ENCODE assay signal across 22 cellular contexts in the genomic region with DNA sequence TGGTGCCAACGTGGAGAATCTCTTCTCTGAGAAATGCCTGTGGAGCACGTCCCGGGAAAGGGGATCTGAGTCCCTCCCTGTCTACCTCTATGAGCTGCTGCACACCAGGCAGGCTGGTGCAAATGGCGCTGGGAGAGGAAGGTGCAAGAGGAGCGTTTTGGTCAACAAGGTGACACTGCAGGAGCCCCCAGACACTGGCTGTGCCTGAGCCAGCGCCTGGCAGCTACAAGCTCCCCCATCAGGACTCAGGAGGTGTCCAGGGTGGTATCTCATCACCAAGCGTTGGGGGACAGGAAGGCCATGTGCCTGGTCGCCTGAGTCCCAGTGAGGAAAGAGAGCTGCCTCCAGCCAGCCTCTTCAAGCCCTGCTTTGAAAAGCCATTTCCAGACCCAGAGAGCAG.
DNase-seq lines count a peak whose midpoint lies in the region; ATAC-seq, FAIRE-seq and TF ChIP-seq lines count a peak whose summit lies in the region.
"Had no signal": no experiment of that assay in that cellular context is flagged by ENCODE, and none has a peak within 500 bp of the region (broad histone marks: within the 10 kb centered on the region; RNA-seq: fewer than 3 reads in every experiment).

No MANE protein-coding gene starts in this region.

- no peak for TF ChIP-seq POLR2A in esophagus muscularis mucosa (IDR thresholded peaks at IDR 0.05; ENCODE audit: low read depth)

- no peak for TF ChIP-seq EP300 in esophagus muscularis mucosa (IDR thresholded peaks at IDR 0.05)

- H3K9me3 ChIP-seq in esophagus muscularis mucosa (no peaks in the 10 kb centered on the region), subcutaneous abdominal adipose tissue (ENCODE audit: control insufficient read depth in 5 of 5, low read length in 5 of 5) (no peaks in the 10 kb centered on the region), MG63 (no peaks in the 10 kb centered on the region)
- H3K9me3 ChIP-seq: SJSA1 had no signal

- no peak for ATAC-seq in WTC11
- ATAC-seq: GM12878, HCT116 had no signal

- H3K36me3 ChIP-seq in esophagus muscularis mucosa (peaks cover 61 to 99% (median 83%) of the 10 kb centered on the region in 4 donors), subcutaneous abdominal adipose tissue (ENCODE audit: control insufficient read depth in 5 of 5, insufficient read depth in 5 of 5, low read length in 5 of 5) (peaks cover 0 to 99% (median 96%) of the 10 kb centered on the region in 5 donors), MG63 (peaks cover 15% of the 10 kb centered on the region)

- CTCF ChIA-PET in WTC11 (lab: Charles Lee), result interaction anchor here (1.4 to 5.4 kb wide), 2 partner anchors 40 to 57 kb away, joined by 5 to 21 read pairs; no protein-coding TSS in a partner anchor

- H3K4me3 Mint-ChIP-seq in WTC11 (no peak overlapping the region), nephron progenitor cell (no peak overlapping the region)
- H3K4me3 Mint-ChIP-seq: CD8-positive, alpha-beta memory T cell had no signal

- FAIRE-seq in RCC 7860 (lab: Jason Lieb, UNC), result no peak
- FAIRE-seq: GM12878 had no signal

- H3K27ac Mint-ChIP-seq in WTC11 (peak overlapping the region; percentile 91; the same call in 1 of the 2 replicates), nephron progenitor cell (peak overlapping the region; percentile 46)
- H3K27ac Mint-ChIP-seq: CD8-positive, alpha-beta memory T cell had no signal

- no peaks in the 10 kb centered on the region for H3K36me3 Mint-ChIP-seq in WTC11
- peaks cover 5% of the 10 kb centered on the region for H3K36me3 Mint-ChIP-seq in nephron progenitor cell (ENCODE audit: low read depth)
- H3K36me3 Mint-ChIP-seq: CD8-positive, alpha-beta memory T cell had no signal

- H3K4me1 Mint-ChIP-seq in WTC11, result peaks cover 12% of the 10 kb centered on the region
- H3K4me1 Mint-ChIP-seq in nephron progenitor cell, result peaks cover 32% of the 10 kb centered on the region
- H3K4me1 Mint-ChIP-seq: CD8-positive, alpha-beta memory T cell had no signal

- H3K27ac ChIP-seq in esophagus muscularis mucosa (replicated peaks in 1 of 4), result peak overlapping the region; percentile 83 to 90 (median 88)
- H3K27ac ChIP-seq in subcutaneous abdominal adipose tissue (ENCODE audit: low read depth, low read length), result peak overlapping the region; percentile 37
- H3K27ac ChIP-seq: SJSA1 had no signal

- no peak overlapping the region for H3K9ac ChIP-seq in subcutaneous abdominal adipose tissue (ENCODE audit: low read length in 5 of 5)

- POLR2A ChIA-PET in WTC11 (lab: Charles Lee), result no interaction called here

- H3K9me3 Mint-ChIP-seq in WTC11, result no peaks in the 10 kb centered on the region; the same call in 1 of the 2 replicates
- no peaks in the 10 kb centered on the region for H3K9me3 Mint-ChIP-seq in nephron progenitor cell
- H3K9me3 Mint-ChIP-seq: CD8-positive, alpha-beta memory T cell had no signal

- H3K4me3 ChIP-seq in esophagus muscularis mucosa (no peak overlapping the region), subcutaneous abdominal adipose tissue (ENCODE audit: low read depth in 1 of 5, low read length in 5 of 5) (no peak overlapping the region), MG63 (no peak overlapping the region)
- H3K4me3 ChIP-seq: GM12878, SJSA1 had no signal

- DNase-seq in WTC11 (ENCODE audit: low spot score) (no peak), esophagus muscularis mucosa (ENCODE audit: extremely low spot score) (no peak), nephron progenitor cell (no peak), MG63 (no peak), RCC 7860 (ENCODE audit: low spot score) (no peak)
- no peak for DNase-seq in NK-92 treated with Interleukin-12 subunit alpha and Interleukin-12 subunit beta, amount 100 ng/mL, for 24 hours (lab: John Stamatoyannopoulos, UW)
- DNase-seq: C1 segment of cervical spinal cord; CD8-positive, alpha-beta memory T cell; DMS53; EL; GOT3; Kasumi-1; NCI-H1105; NCI-H1694 treated with DMSO at 0.1 percent for 48 hours; NCI-H2107; NCI-H510A; NCI-H748 treated with DMSO at 0.1 percent for 48 hours; OCI-M1 had no signal

- H3K27me3 ChIP-seq in esophagus muscularis mucosa, result no peaks in the 10 kb centered on the region
- no peaks in the 10 kb centered on the region for H3K27me3 ChIP-seq in subcutaneous abdominal adipose tissue (ENCODE audit: control insufficient read depth in 5 of 5, insufficient read depth in 4 of 5, low read length in 5 of 5)
- H3K27me3 ChIP-seq in MG63, result no peaks in the 10 kb centered on the region
- H3K27me3 ChIP-seq: SJSA1 had no signal

- intact Hi-C loops in esophagus muscularis mucosa (cut with DNase I), result no loop called here

- no peaks in the 10 kb centered on the region; the same call in 1 of the 2 replicates for H3K27me3 Mint-ChIP-seq in WTC11 (ENCODE audit: low read depth)
- H3K27me3 Mint-ChIP-seq in nephron progenitor cell (ENCODE audit: low read depth, poor library complexity), result peaks cover 13% of the 10 kb centered on the region

- H3K4me1 ChIP-seq in esophagus muscularis mucosa (peaks cover 86 to 100% (median 100%) of the 10 kb centered on the region in 4 donors), subcutaneous abdominal adipose tissue (ENCODE audit: control insufficient read depth in 5 of 5, insufficient read depth in 5 of 5, low read length in 5 of 5) (peaks cover 3 to 79% (median 73%) of the 10 kb centered on the region in 5 donors)
- H3K4me1 ChIP-seq: SJSA1 had no signal

- WGBS in esophagus muscularis mucosa, result 52% methylated on average over 7 of the region's 8 CpGs

- TF ChIP-seq CTCF in WTC11 (IDR thresholded peaks at IDR 0.05), result no peak
- no peak for TF ChIP-seq CTCF in esophagus muscularis mucosa (IDR thresholded peaks at IDR 0.05)
- TF ChIP-seq CTCF in nephron progenitor cell (IDR thresholded peaks at IDR 0.05), result no peak

TF ChIP-seq in WTC11, 78 proteins besides CTCF, POLR2A, EP300 and RAD21 (continues in another document):
- TF ChIP-seq ZNF532 (CRISPR knock-in tag; IDR thresholded peaks at IDR 0.05; ENCODE audit: borderline replicate concordance), result no peak
- TF ChIP-seq CREM (CRISPR knock-in tag; IDR thresholded peaks at IDR 0.05), result no peak
- no peak for TF ChIP-seq JAZF1 (CRISPR knock-in tag; IDR thresholded peaks at IDR 0.05)
- TF ChIP-seq, protein P1, sequence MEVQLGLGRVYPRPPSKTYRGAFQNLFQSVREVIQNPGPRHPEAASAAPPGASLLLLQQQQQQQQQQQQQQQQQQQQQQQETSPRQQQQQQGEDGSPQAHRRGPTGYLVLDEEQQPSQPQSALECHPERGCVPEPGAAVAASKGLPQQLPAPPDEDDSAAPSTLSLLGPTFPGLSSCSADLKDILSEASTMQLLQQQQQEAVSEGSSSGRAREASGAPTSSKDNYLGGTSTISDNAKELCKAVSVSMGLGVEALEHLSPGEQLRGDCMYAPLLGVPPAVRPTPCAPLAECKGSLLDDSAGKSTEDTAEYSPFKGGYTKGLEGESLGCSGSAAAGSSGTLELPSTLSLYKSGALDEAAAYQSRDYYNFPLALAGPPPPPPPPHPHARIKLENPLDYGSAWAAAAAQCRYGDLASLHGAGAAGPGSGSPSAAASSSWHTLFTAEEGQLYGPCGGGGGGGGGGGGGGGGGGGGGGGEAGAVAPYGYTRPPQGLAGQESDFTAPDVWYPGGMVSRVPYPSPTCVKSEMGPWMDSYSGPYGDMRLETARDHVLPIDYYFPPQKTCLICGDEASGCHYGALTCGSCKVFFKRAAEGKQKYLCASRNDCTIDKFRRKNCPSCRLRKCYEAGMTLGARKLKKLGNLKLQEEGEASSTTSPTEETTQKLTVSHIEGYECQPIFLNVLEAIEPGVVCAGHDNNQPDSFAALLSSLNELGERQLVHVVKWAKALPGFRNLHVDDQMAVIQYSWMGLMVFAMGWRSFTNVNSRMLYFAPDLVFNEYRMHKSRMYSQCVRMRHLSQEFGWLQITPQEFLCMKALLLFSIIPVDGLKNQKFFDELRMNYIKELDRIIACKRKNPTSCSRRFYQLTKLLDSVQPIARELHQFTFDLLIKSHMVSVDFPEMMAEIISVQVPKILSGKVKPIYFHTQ (CRISPR knock-in tag; IDR thresholded peaks at IDR 0.05), result no peak
- TF ChIP-seq JUN (CRISPR knock-in tag; IDR thresholded peaks at IDR 0.05), result no peak
- no peak for TF ChIP-seq ETV6 (CRISPR knock-in tag; IDR thresholded peaks at IDR 0.05)
- no peak for TF ChIP-seq ZNF263 (CRISPR knock-in tag; IDR thresholded peaks at IDR 0.05; ENCODE audit: low read depth)
- TF ChIP-seq, protein P2, sequence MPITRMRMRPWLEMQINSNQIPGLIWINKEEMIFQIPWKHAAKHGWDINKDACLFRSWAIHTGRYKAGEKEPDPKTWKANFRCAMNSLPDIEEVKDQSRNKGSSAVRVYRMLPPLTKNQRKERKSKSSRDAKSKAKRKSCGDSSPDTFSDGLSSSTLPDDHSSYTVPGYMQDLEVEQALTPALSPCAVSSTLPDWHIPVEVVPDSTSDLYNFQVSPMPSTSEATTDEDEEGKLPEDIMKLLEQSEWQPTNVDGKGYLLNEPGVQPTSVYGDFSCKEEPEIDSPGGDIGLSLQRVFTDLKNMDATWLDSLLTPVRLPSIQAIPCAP (CRISPR knock-in tag; IDR thresholded peaks at IDR 0.05), result no peak
